In genomic region chr12:69657376-69658137, GRCh38 we compare ENCODE assay signal across 1 cellular context.
TF ChIP-seq lines count a peak whose summit lies in the region.

No MANE protein-coding gene starts in this region.

TF ChIP-seq in K562, 482 proteins besides CTCF, POLR2A, EP300 and RAD21 (continued from another document and continues in another):
- TF ChIP-seq HMGN3 (IDR thresholded peaks at IDR 0.05; ENCODE audit: borderline replicate concordance, extremely low read depth, insufficient read length, low read depth, low read length) (no peak), BRF2 (IDR thresholded peaks at IDR 0.05; ENCODE audit: borderline replicate concordance, insufficient read depth, insufficient read length) (no peak), ZNF239 (CRISPR knock-in tag; IDR thresholded peaks at IDR 0.05) (no peak), ZSCAN29 (IDR thresholded peaks at IDR 0.05) (no peak), MTA3 (IDR thresholded peaks at IDR 0.05; ENCODE audit: borderline replicate concordance) (peak; percentile 71; the same call in 1 of the 2 replicates), ESRRB (CRISPR knock-in tag; IDR thresholded peaks at IDR 0.05; ENCODE audit: borderline replicate concordance) (no peak), ZNF511 (CRISPR knock-in tag; IDR thresholded peaks at IDR 0.05) (no peak), GABPB2 (CRISPR knock-in tag; conservative IDR thresholded peaks at IDR 0.05) (no peak), TAF15 (IDR thresholded peaks at IDR 0.05; ENCODE audit: low read depth, low read length) (no peak), ATF7 (IDR thresholded peaks at IDR 0.05) (peak; percentile 44; the same call in 1 of the 2 replicates), STAG1 (CRISPR knock-in tag; IDR thresholded peaks at IDR 0.05; ENCODE audit: borderline replicate concordance) (no peak), FOXM1 (IDR thresholded peaks at IDR 0.05; ENCODE audit: low read depth) (no peak), FOXM1 (CRISPR knock-in tag; IDR thresholded peaks at IDR 0.05; ENCODE audit: low read depth) (no peak), YY1 (IDR thresholded peaks at IDR 0.05; ENCODE audit: borderline replicate concordance in 1 of 3, control insufficient read depth in 1 of 3, extremely low read depth in 1 of 3, insufficient read depth in 3 of 3, insufficient read length in 1 of 3, insufficient replicate concordance in 2 of 3, low read depth in 1 of 3, low read length in 2 of 3) (no peak), BRD9 (IDR thresholded peaks at IDR 0.05; ENCODE audit: low read depth, partially characterized antibody) (peak; percentile 31), NFRKB (IDR thresholded peaks at IDR 0.05; ENCODE audit: low read depth) (0 out of 2 replicates have a peak, but pooled peaks have one; percentile 37), E2F3 (CRISPR knock-in tag; IDR thresholded peaks at IDR 0.05) (no peak), KLF6 (CRISPR knock-in tag; IDR thresholded peaks at IDR 0.05; ENCODE audit: borderline replicate concordance) (no peak), COPS2 (conservative IDR thresholded peaks at IDR 0.05) (no peak), SMAD3 (CRISPR knock-in tag; conservative IDR thresholded peaks at IDR 0.05) (no peak), ZKSCAN1 (IDR thresholded peaks at IDR 0.05; ENCODE audit: low read depth, low read length) (no peak), CREB3 (tag; conservative IDR thresholded peaks at IDR 0.05; ENCODE audit: low read depth) (peak; percentile 4; the same call in 1 of the 2 replicates), SMARCE1 (IDR thresholded peaks at IDR 0.05) (peak; percentile 50; the same call in 1 of the 2 replicates), NR2F6 (CRISPR knock-in tag; IDR thresholded peaks at IDR 0.05) (no peak), ZFX (CRISPR knock-in tag; IDR thresholded peaks at IDR 0.05) (no peak), SRSF7 (optimal IDR thresholded peaks at IDR 0.05; ENCODE audit: low read depth, low read length) (no peak), KAT7 (CRISPR knock-in tag; IDR thresholded peaks at IDR 0.05; ENCODE audit: borderline replicate concordance) (no peak), TCFL5 (CRISPR knock-in tag; conservative IDR thresholded peaks at IDR 0.05) (no peak), TCF3 (CRISPR knock-in tag; IDR thresholded peaks at IDR 0.05) (peak; percentile 51), ZNF184 (CRISPR knock-in tag; IDR thresholded peaks at IDR 0.05) (no peak), PRMT5 (CRISPR knock-in tag; IDR thresholded peaks at IDR 0.05) (no peak), RBM25 (IDR thresholded peaks at IDR 0.05; ENCODE audit: low read depth, low read length, severe bottlenecking) (no peak)
- TF ChIP-seq, protein P1, sequence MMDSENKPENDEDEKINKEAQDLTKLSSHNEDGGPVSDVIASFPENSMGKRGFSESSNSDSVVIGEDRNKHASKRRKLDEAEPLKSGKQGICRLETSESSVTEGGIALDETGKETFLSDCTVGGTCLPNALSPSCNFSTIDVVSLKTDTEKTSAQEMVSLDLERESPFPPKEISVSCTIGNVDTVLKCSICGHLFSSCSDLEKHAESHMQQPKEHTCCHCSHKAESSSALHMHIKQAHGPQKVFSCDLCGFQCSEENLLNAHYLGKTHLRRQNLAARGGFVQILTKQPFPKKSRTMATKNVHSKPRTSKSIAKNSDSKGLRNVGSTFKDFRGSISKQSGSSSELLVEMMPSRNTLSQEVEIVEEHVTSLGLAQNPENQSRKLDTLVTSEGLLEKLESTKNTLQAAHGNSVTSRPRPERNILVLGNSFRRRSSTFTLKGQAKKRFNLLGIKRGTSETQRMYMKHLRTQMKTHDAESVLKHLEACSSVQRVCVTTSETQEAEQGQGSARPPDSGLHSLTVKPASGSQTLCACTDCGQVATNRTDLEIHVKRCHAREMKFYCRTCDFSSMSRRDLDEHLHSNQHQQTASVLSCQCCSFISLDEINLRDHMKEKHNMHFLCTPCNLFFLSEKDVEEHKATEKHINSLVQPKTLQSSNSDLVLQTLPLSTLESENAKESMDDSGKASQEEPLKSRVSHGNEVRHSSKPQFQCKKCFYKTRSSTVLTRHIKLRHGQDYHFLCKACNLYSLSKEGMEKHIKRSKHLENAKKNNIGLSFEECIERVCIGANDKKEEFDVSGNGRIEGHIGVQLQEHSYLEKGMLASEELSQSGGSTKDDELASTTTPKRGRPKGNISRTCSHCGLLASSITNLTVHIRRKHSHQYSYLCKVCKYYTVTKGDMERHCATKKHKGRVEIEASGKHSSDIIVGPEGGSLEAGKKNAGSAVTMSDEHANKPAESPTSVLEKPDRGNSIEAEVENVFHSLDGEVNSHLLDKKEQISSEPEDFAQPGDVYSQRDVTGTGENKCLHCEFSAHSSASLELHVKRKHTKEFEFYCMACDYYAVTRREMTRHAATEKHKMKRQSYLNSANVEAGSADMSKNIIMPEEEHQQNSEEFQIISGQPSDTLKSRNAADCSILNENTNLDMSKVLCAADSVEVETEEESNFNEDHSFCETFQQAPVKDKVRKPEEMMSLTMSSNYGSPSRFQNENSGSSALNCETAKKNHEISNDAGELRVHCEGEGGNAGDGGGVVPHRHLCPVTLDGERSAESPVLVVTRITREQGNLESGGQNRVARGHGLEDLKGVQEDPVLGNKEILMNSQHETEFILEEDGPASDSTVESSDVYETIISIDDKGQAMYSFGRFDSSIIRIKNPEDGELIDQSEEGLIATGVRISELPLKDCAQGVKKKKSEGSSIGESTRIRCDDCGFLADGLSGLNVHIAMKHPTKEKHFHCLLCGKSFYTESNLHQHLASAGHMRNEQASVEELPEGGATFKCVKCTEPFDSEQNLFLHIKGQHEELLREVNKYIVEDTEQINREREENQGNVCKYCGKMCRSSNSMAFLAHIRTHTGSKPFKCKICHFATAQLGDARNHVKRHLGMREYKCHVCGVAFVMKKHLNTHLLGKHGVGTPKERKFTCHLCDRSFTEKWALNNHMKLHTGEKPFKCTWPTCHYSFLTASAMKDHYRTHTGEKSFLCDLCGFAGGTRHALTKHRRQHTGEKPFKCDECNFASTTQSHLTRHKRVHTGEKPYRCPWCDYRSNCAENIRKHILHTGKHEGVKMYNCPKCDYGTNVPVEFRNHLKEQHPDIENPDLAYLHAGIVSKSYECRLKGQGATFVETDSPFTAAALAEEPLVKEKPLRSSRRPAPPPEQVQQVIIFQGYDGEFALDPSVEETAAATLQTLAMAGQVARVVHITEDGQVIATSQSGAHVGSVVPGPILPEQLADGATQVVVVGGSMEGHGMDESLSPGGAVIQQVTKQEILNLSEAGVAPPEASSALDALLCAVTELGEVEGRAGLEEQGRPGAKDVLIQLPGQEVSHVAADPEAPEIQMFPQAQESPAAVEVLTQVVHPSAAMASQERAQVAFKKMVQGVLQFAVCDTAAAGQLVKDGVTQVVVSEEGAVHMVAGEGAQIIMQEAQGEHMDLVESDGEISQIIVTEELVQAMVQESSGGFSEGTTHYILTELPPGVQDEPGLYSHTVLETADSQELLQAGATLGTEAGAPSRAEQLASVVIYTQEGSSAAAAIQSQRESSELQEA (IDR thresholded peaks at IDR 0.05; ENCODE audit: low read depth) = no peak
- TF ChIP-seq, protein P2, sequence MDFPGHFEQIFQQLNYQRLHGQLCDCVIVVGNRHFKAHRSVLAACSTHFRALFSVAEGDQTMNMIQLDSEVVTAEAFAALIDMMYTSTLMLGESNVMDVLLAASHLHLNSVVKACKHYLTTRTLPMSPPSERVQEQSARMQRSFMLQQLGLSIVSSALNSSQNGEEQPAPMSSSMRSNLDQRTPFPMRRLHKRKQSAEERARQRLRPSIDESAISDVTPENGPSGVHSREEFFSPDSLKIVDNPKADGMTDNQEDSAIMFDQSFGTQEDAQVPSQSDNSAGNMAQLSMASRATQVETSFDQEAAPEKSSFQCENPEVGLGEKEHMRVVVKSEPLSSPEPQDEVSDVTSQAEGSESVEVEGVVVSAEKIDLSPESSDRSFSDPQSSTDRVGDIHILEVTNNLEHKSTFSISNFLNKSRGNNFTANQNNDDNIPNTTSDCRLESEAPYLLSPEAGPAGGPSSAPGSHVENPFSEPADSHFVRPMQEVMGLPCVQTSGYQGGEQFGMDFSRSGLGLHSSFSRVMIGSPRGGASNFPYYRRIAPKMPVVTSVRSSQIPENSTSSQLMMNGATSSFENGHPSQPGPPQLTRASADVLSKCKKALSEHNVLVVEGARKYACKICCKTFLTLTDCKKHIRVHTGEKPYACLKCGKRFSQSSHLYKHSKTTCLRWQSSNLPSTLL (IDR thresholded peaks at IDR 0.05) = no peak
- TF ChIP-seq, protein P3, sequence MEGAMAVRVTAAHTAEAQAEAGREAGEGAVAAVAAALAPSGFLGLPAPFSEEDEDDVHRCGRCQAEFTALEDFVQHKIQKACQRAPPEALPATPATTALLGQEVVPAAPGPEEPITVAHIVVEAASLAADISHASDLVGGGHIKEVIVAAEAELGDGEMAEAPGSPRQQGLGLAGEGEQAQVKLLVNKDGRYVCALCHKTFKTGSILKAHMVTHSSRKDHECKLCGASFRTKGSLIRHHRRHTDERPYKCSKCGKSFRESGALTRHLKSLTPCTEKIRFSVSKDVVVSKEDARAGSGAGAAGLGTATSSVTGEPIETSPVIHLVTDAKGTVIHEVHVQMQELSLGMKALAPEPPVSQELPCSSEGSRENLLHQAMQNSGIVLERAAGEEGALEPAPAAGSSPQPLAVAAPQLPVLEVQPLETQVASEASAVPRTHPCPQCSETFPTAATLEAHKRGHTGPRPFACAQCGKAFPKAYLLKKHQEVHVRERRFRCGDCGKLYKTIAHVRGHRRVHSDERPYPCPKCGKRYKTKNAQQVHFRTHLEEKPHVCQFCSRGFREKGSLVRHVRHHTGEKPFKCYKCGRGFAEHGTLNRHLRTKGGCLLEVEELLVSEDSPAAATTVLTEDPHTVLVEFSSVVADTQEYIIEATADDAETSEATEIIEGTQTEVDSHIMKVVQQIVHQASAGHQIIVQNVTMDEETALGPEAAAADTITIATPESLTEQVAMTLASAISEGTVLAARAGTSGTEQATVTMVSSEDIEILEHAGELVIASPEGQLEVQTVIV (CRISPR knock-in tag; IDR thresholded peaks at IDR 0.05; ENCODE audit: borderline replicate concordance) = no peak
- TF ChIP-seq, protein P4, sequence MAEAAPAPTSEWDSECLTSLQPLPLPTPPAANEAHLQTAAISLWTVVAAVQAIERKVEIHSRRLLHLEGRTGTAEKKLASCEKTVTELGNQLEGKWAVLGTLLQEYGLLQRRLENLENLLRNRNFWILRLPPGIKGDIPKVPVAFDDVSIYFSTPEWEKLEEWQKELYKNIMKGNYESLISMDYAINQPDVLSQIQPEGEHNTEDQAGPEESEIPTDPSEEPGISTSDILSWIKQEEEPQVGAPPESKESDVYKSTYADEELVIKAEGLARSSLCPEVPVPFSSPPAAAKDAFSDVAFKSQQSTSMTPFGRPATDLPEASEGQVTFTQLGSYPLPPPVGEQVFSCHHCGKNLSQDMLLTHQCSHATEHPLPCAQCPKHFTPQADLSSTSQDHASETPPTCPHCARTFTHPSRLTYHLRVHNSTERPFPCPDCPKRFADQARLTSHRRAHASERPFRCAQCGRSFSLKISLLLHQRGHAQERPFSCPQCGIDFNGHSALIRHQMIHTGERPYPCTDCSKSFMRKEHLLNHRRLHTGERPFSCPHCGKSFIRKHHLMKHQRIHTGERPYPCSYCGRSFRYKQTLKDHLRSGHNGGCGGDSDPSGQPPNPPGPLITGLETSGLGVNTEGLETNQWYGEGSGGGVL (CRISPR knock-in tag; IDR thresholded peaks at IDR 0.05) = no peak
- TF ChIP-seq, protein P5, sequence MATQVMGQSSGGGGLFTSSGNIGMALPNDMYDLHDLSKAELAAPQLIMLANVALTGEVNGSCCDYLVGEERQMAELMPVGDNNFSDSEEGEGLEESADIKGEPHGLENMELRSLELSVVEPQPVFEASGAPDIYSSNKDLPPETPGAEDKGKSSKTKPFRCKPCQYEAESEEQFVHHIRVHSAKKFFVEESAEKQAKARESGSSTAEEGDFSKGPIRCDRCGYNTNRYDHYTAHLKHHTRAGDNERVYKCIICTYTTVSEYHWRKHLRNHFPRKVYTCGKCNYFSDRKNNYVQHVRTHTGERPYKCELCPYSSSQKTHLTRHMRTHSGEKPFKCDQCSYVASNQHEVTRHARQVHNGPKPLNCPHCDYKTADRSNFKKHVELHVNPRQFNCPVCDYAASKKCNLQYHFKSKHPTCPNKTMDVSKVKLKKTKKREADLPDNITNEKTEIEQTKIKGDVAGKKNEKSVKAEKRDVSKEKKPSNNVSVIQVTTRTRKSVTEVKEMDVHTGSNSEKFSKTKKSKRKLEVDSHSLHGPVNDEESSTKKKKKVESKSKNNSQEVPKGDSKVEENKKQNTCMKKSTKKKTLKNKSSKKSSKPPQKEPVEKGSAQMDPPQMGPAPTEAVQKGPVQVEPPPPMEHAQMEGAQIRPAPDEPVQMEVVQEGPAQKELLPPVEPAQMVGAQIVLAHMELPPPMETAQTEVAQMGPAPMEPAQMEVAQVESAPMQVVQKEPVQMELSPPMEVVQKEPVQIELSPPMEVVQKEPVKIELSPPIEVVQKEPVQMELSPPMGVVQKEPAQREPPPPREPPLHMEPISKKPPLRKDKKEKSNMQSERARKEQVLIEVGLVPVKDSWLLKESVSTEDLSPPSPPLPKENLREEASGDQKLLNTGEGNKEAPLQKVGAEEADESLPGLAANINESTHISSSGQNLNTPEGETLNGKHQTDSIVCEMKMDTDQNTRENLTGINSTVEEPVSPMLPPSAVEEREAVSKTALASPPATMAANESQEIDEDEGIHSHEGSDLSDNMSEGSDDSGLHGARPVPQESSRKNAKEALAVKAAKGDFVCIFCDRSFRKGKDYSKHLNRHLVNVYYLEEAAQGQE (CRISPR knock-in tag; IDR thresholded peaks at IDR 0.05; ENCODE audit: low read depth) = no peak
